ENCODE assay signal across 8 cellular contexts in the genomic region with DNA sequence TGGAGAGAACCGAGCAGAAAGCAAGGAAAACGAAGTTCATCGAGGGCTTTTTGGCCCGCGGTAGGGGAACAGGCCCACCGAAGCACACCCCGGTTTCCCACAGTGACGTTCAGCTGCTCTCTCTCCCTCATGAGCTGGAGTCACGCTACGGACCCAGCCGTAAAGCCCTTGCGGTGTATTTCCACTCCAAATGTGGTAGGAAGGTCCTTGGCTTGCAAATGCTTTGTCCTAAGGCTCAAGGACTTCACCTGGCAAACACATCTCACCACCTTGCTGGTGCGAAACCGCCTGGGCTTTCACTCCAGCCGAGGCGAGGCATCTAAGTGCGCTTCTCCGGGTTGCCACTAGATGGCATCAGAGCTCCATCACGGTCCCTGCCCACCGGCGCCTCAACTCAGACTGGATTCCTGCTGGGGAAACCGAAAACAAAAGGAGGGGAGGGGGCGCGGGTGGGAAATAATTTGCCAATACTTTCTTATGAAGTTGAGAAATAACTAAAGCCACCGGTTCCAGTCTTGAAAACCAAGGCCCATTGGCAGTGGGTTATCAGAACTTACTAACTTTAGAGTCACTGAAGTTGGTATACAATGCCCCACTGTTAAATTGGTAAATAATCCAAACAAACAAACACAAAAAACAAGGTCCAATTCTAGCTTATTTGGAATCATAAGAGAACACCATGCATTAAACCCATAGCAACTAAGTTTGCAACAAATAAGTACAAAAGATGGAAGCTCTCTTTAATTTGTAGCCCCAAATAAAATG. TPM values are rescaled to one million over a fixed set of nuclear protein-coding genes. Genes with fewer than 3 reads are reported as not detected.
DNase-seq lines count a peak whose midpoint lies in the region; ATAC-seq and TF ChIP-seq lines count a peak whose summit lies in the region.

No MANE protein-coding gene starts in this region.

- intact Hi-C loops in OCI-LY7 (cut with micrococcal nuclease; ENCODE audit: unreplicated experiment), result loop anchor here (2.0 to 5.0 kb wide), 2 partner anchors 759 to 1036 kb away; no protein-coding TSS in a partner anchor

- CTCF ChIA-PET in OCI-LY7 (lab: Charles Lee; ENCODE audit: unreplicated experiment), result no interaction called here

- POLR2A ChIA-PET in OCI-LY7 (lab: Charles Lee), result interaction anchor here (0.6 to 0.7 kb wide), 2 partner anchors 17 to 857 kb away, joined by 3 to 4 read pairs; no protein-coding TSS in a partner anchor

- no peak overlapping the region for H3K4me2 ChIP-seq in OCI-LY7 (ENCODE audit: low read length)

- DNase-seq in ELF-1 (ENCODE audit: low read depth, low spot score) (peak; percentile 92), OCI-LY7 (ENCODE audit: low spot score) (peak; percentile 54), activated T-helper 1 cell treated with Interleukin-2 at 50 U/mL for 16 hours (ENCODE audit: low read depth) (peak; percentile 37), fibroblast of villous mesenchyme (ENCODE audit: low read depth) (peak; percentile 52), tibial nerve (ENCODE audit: low spot score in 2 of 2) (peak in 1 of 2 donors; percentile 57)

- ATAC-seq in HG02852 (IDR thresholded peaks at IDR 0.05; ENCODE audit: unreplicated experiment) (peak; percentile 66), GM18505 (IDR thresholded peaks at IDR 0.05; ENCODE audit: unreplicated experiment) (no peak)

- H3K9me3 ChIP-seq in OCI-LY7 (ENCODE audit: low read length) (no peaks in the 10 kb centered on the region), neutrophil (no peaks in the 10 kb centered on the region), tibial nerve (no peaks in the 10 kb centered on the region)

- H4K20me1 ChIP-seq in OCI-LY7 (ENCODE audit: insufficient read depth, low read length), result no peaks in the 10 kb centered on the region

- no peak overlapping the region for H3K27ac ChIP-seq in OCI-LY7 (ENCODE audit: low read depth, low read length, poor library complexity, severe bottlenecking)
- H3K27ac ChIP-seq in neutrophil, result no peak overlapping the region
- no peak overlapping the region for H3K27ac ChIP-seq in tibial nerve

- H2AFZ ChIP-seq in OCI-LY7 (ENCODE audit: low read length), result no peak overlapping the region

- no peaks in the 10 kb centered on the region for H3K79me2 ChIP-seq in OCI-LY7 (ENCODE audit: insufficient read depth, low read depth, low read length)

- no peaks in the 10 kb centered on the region for H3K4me1 ChIP-seq in OCI-LY7 (ENCODE audit: insufficient read depth, low read length, poor library complexity, severe bottlenecking)
- peaks cover 5 to 6% of the 10 kb centered on the region in 2 experiments for H3K4me1 ChIP-seq in neutrophil (ENCODE audit: control insufficient read depth in 1 of 2, insufficient read depth in 1 of 2, low read depth in 1 of 2, low read length in 1 of 2)
- peaks cover 0 to 16% (median 6%) of the 10 kb centered on the region in 4 donors for H3K4me1 ChIP-seq in tibial nerve

- no peaks in the 10 kb centered on the region for H3K9me2 ChIP-seq in OCI-LY7 (ENCODE audit: insufficient read depth, low read length)

- H3K36me3 ChIP-seq in OCI-LY7 (ENCODE audit: insufficient read depth, low read length) (no peaks in the 10 kb centered on the region), neutrophil (no peaks in the 10 kb centered on the region), tibial nerve (no peaks in the 10 kb centered on the region)

- TF ChIP-seq EP300 in tibial nerve (IDR thresholded peaks at IDR 0.05), result no peak

- no TSS peak for BruUV-seq in OCI-LY7 (replicated peaks; lab: Mats Ljungman, UMichigan)

- H3K4me3 ChIP-seq in OCI-LY7 (ENCODE audit: low read depth, low read length, poor library complexity, severe bottlenecking) (no peak overlapping the region), fibroblast of villous mesenchyme (ENCODE audit: low read depth, low read length) (no peak overlapping the region), neutrophil (ENCODE audit: low read depth in 1 of 2, low read length in 1 of 2) (no peak overlapping the region), tibial nerve (peak overlapping the region in 2 of 4 donors; percentile 30 to 35)

- no peak for TF ChIP-seq POLR2A in tibial nerve (IDR thresholded peaks at IDR 0.05)
- no peak for TF ChIP-seq POLR2A in GM18505 (IDR thresholded peaks at IDR 0.05; ENCODE audit: borderline replicate concordance, extremely low read depth, insufficient read depth, insufficient read length)

- WGBS in tibial nerve, 2 donors, result 12 to 13% methylated on average over 25 of the region's 25 CpGs

- H3K27me3 ChIP-seq in neutrophil, result peaks cover 100% of the 10 kb centered on the region
- H3K27me3 ChIP-seq in tibial nerve, result peaks cover 0 to 75% of the 10 kb centered on the region in 2 donors

- peak; percentile 93 for TF ChIP-seq CTCF in OCI-LY7 (conservative IDR thresholded peaks at IDR 0.05; ENCODE audit: low read length)
- peak; percentile 94 for TF ChIP-seq CTCF in fibroblast of villous mesenchyme (IDR thresholded peaks at IDR 0.05; ENCODE audit: insufficient read depth, low read depth, low read length)
- peak; percentile 91 for TF ChIP-seq CTCF in neutrophil (IDR thresholded peaks at IDR 0.05)
- TF ChIP-seq CTCF in tibial nerve (IDR thresholded peaks at IDR 0.05), result peak; percentile 91 to 97 (median 92)

RNA-seq across cellular contexts. Expression of gene FOXC1, which starts 13.4 kb away (rescaled TPM):
- not detected in 2 replicates for total RNA-seq in OCI-LY7 (2014; rRNA removed; shearing (Covaris generic))
- not detected in 2 replicates for total RNA-seq in OCI-LY7 (2022)
- total RNA-seq in fibroblast of villous mesenchyme, result 1.9 and 2.2 TPM in 2 replicates
- total RNA-seq in tibial nerve, result 10 to 100 TPM; 36.0 to 53.7 (median 50.2) TPM

Comparison
In these comparisons a context has a peak if more than half of its experiments do, and no peak if none do; other contexts are left out.
1. RNA of gene FOXC1, which starts 13.4 kb away (total RNA-seq): 36.0 to 53.7 TPM in tibial nerve; 1.9 to 2.2 TPM in fibroblast of villous mesenchyme and not detected in OCI-LY7; every median in the first group is over 10 times any median in the second.
2. Peak in every context shown above with its lines, with median percentiles within 50 percentile points of each other: CTCF ChIP-seq.